Comparison of ENCODE assay signal across 20 cellular contexts in the genomic region with DNA sequence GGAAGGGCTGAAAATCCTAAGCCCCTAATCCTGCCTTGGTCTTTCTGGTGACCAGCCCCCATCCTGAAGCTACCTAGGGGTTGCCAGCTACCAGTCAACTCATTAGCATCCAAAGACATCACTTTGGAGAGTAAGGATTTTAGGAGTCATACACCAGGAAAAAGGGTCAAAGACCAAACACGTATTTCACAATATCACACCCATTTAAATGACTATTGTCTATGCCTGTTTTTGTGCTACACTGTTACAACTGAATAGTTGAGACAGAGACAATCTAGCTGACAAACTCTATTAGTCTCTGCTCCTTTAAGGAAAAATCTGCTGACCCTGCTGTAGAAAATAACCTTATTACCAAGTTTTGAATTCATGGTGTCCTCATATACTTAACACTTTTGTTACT.
"Had no signal": no experiment of that assay in that cellular context is flagged by ENCODE, and none has a peak within 500 bp of the region (broad histone marks: within the 10 kb centered on the region; RNA-seq: fewer than 3 reads in every experiment).

No MANE protein-coding gene starts in this region.

- H3K27me3 Mint-ChIP-seq: stimulated activated naive B cell treated with anti-CD40 and anti-IgM and Interleukin-4, amounts not matched to agents 10 μg/mL and 1 μg/mL and 100 μg/mL, for 72 hours had no signal

- H3K36me3 ChIP-seq: cardiac muscle cell had no signal

- H3K27ac Mint-ChIP-seq: activated CD4-positive, alpha-beta memory T cell treated with anti-CD3 and anti-CD28 coated beads for 36 hours; activated naive CD4-positive, alpha-beta T cell treated with anti-CD3 and anti-CD28 coated beads for 36 hours; activated naive CD8-positive, alpha-beta T cell treated with anti-CD3 and anti-CD28 coated beads, Interleukin-2, amount 10 ng/mL, durations not matched to agents 7 days and 5 days; nephron progenitor cell; stimulated activated naive B cell treated with anti-CD40 and anti-IgM and Interleukin-4, amounts not matched to agents 10 μg/mL and 1 μg/mL and 100 μg/mL, for 72 hours; T-helper 1 cell treated with Interleukin-12 subunit alpha and Interleukin-12 subunit beta and Interleukin-4 antibody, amounts not matched to agents 30 μg/mL and 1 μg/mL, for 36 hours had no signal

- H3K4me3 ChIP-seq: cardiac muscle cell had no signal

- H3K36me3 Mint-ChIP-seq: activated CD4-positive, alpha-beta memory T cell treated with anti-CD3 and anti-CD28 coated beads for 36 hours; activated naive CD8-positive, alpha-beta T cell treated with anti-CD3 and anti-CD28 coated beads, Interleukin-2, amount 10 ng/mL, durations not matched to agents 7 days and 5 days had no signal

- H3K4me3 Mint-ChIP-seq: activated CD4-positive, alpha-beta memory T cell treated with anti-CD3 and anti-CD28 coated beads for 36 hours; activated naive CD4-positive, alpha-beta T cell treated with anti-CD3 and anti-CD28 coated beads for 36 hours; activated naive CD8-positive, alpha-beta T cell treated with anti-CD3 and anti-CD28 coated beads, Interleukin-2, amount 10 ng/mL, durations not matched to agents 7 days and 5 days; nephron progenitor cell; stimulated activated naive B cell treated with anti-CD40 and anti-IgM and Interleukin-4, amounts not matched to agents 10 μg/mL and 1 μg/mL and 100 μg/mL, for 72 hours; T-helper 1 cell treated with Interleukin-12 subunit alpha and Interleukin-12 subunit beta and Interleukin-4 antibody, amounts not matched to agents 30 μg/mL and 1 μg/mL, for 36 hours had no signal

- H3K9me3 Mint-ChIP-seq: activated CD4-positive, alpha-beta memory T cell treated with anti-CD3 and anti-CD28 coated beads for 36 hours; activated naive CD4-positive, alpha-beta T cell treated with anti-CD3 and anti-CD28 coated beads for 36 hours; activated naive CD8-positive, alpha-beta T cell treated with anti-CD3 and anti-CD28 coated beads, Interleukin-2, amount 10 ng/mL, durations not matched to agents 7 days and 5 days; nephron progenitor cell; T-helper 1 cell treated with Interleukin-12 subunit alpha and Interleukin-12 subunit beta and Interleukin-4 antibody, amounts not matched to agents 30 μg/mL and 1 μg/mL, for 36 hours had no signal

- H3K27me3 ChIP-seq: cardiac muscle cell, foreskin keratinocyte had no signal

- H3K27ac ChIP-seq: cardiac muscle cell, foreskin keratinocyte had no signal

- H2AFZ ChIP-seq: parathyroid adenoma had no signal

- H3K9ac ChIP-seq: parathyroid adenoma had no signal

- ATAC-seq: sciatic nerve; stimulated activated naive B cell treated with anti-CD40 and anti-IgM and Interleukin-4, amounts not matched to agents 10 μg/mL and 1 μg/mL and 100 μg/mL, for 72 hours had no signal

- H3K4me1 Mint-ChIP-seq: activated naive CD8-positive, alpha-beta T cell treated with anti-CD3 and anti-CD28 coated beads, Interleukin-2, amount 10 ng/mL, durations not matched to agents 7 days and 5 days; nephron progenitor cell; stimulated activated naive B cell treated with anti-CD40 and anti-IgM and Interleukin-4, amounts not matched to agents 10 μg/mL and 1 μg/mL and 100 μg/mL, for 72 hours had no signal

- DNase-seq: activated CD4-positive, alpha-beta memory T cell treated with anti-CD3 and anti-CD28 coated beads for 36 hours; activated CD4-positive, alpha-beta T cell treated with anti-CD3 and anti-CD28 coated beads for 4 hours; activated CD4-positive, CD25-positive, alpha-beta regulatory T cell; activated naive CD4-positive, alpha-beta T cell treated with anti-CD3 and anti-CD28 coated beads for 36 hours; activated naive CD8-positive, alpha-beta T cell treated with anti-CD3 and anti-CD28 coated beads, Interleukin-2, amount 10 ng/mL, durations not matched to agents 7 days and 5 days; activated T-cell treated with anti-CD3 and anti-CD28 coated beads, Interleukin-2, amount 50 U/mL, for 48 hours; amniotic stem cell; erythroblast; kidney; midbrain; nephron progenitor cell; stimulated activated CD4-positive, alpha-beta T cell treated with anti-CD3 and anti-CD28 coated beads, Interleukin-2, amount 100 ng/mL, for 48 hours; stimulated activated CD8-positive, alpha-beta memory T cell treated with anti-CD3 and anti-CD28 coated beads, Interleukin-4, amount 100 ng/mL, for 48 hours; stimulated activated naive B cell treated with anti-CD40 and anti-IgM and Interleukin-4, amounts not matched to agents 10 μg/mL and 1 μg/mL and 100 μg/mL, for 72 hours; T1000 had no signal
